In the genomic region with DNA sequence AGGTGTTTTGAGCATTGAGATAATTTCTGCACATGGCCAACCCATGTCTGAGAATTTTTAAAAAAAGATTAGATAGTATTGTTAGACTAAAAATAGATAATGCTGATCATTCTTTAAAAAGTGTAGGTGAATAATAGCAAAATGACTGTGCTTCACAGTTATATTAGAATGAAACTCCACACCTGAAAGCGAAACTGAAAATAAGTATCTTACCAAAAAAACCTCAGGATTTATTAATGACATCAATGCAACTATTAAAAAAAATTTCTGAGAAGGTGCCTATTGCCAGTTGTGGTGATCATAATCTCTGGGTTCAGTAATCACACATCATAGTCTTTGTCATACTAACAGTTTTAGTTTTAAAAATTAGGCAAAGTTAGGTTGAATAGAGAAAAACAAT, we compare ENCODE assay signal across 11 cellular contexts. TPM values are rescaled to one million over a fixed set of nuclear protein-coding genes. Genes with fewer than 3 reads are reported as not detected.
DNase-seq lines count a peak whose midpoint lies in the region; ATAC-seq and TF ChIP-seq lines count a peak whose summit lies in the region.
"Had no signal": no experiment of that assay in that cellular context is flagged by ENCODE, and none has a peak within 500 bp of the region (broad histone marks: within the 10 kb centered on the region; RNA-seq: fewer than 3 reads in every experiment).

No MANE protein-coding gene starts in this region.

- peaks cover 3% of the 10 kb centered on the region for H3K4me1 Mint-ChIP-seq in activated CD4-positive, alpha-beta T cell treated with anti-CD3 and anti-CD28 coated beads, Interleukin-2, amount 10 ng/mL, durations not matched to agents 7 days and 5 days

- no peak overlapping the region for H3K27ac Mint-ChIP-seq in activated CD4-positive, alpha-beta T cell treated with anti-CD3 and anti-CD28 coated beads, Interleukin-2, amount 10 ng/mL, durations not matched to agents 7 days and 5 days

- POLR2A ChIA-PET in activated CD4-positive, alpha-beta T cell treated with anti-CD3 and anti-CD28 coated beads, Interleukin-2, amount 10 ng/mL, durations not matched to agents 7 days and 5 days (lab: Charles Lee) = no interaction called here

- DNase-seq in foreskin keratinocyte (no peak), left lobe of liver (ENCODE audit: low spot score) (no peak), iPS-NIHi7 (ENCODE audit: extremely low spot score) (no peak)
- DNase-seq in activated CD4-positive, alpha-beta T cell treated with anti-CD3 and anti-CD28 coated beads, Interleukin-2, amount 10 ng/mL, durations not matched to agents 7 days and 5 days = no peak
- DNase-seq: activated T-cell treated with anti-CD3 and anti-CD28 coated beads, Interleukin-2, amount 50 U/mL, for 4 hours; foreskin melanocyte; MV-4-11; sigmoid colon had no signal

- CTCF ChIA-PET in activated CD4-positive, alpha-beta T cell treated with anti-CD3 and anti-CD28 coated beads, Interleukin-2, amount 10 ng/mL, durations not matched to agents 7 days and 5 days (lab: Charles Lee) = interaction anchor here (1.0 kb wide), 1 partner anchor 17 kb away, joined by 3 read pairs; no protein-coding TSS in a partner anchor

- no peaks in the 10 kb centered on the region for H3K9me3 Mint-ChIP-seq in activated CD4-positive, alpha-beta T cell treated with anti-CD3 and anti-CD28 coated beads, Interleukin-2, amount 10 ng/mL, durations not matched to agents 7 days and 5 days
- H3K9me3 Mint-ChIP-seq: activated T-cell treated with anti-CD3 and anti-CD28 coated beads, Interleukin-2, amount 50 U/mL, for 4 hours had no signal

- H3K27me3 ChIP-seq in foreskin keratinocyte = no peaks in the 10 kb centered on the region
- H3K27me3 ChIP-seq: sigmoid colon had no signal

- peaks cover 14% of the 10 kb centered on the region for H3K4me1 ChIP-seq in foreskin keratinocyte

- no peaks in the 10 kb centered on the region for H3K36me3 Mint-ChIP-seq in activated CD4-positive, alpha-beta T cell treated with anti-CD3 and anti-CD28 coated beads, Interleukin-2, amount 10 ng/mL, durations not matched to agents 7 days and 5 days (ENCODE audit: low read depth)

- H3K4me3 Mint-ChIP-seq in activated CD4-positive, alpha-beta T cell treated with anti-CD3 and anti-CD28 coated beads, Interleukin-2, amount 10 ng/mL, durations not matched to agents 7 days and 5 days = no peak overlapping the region
- H3K4me3 Mint-ChIP-seq: activated T-cell treated with anti-CD3 and anti-CD28 coated beads, Interleukin-2, amount 50 U/mL, for 4 hours had no signal

- peak; percentile 85 for ATAC-seq in GM18909 (IDR thresholded peaks at IDR 0.05; ENCODE audit: poor library complexity, unreplicated experiment)
- peak; percentile 71 for ATAC-seq in GM21529 (IDR thresholded peaks at IDR 0.05; ENCODE audit: unreplicated experiment)
- peak; percentile 92 for ATAC-seq in HG03135 (IDR thresholded peaks at IDR 0.05; ENCODE audit: unreplicated experiment)
- no peak for ATAC-seq in foreskin keratinocyte
- ATAC-seq in left lobe of liver = no peak

- TF ChIP-seq CTCF in foreskin keratinocyte (conservative IDR thresholded peaks at IDR 0.05) = no peak

- H3K27me3 Mint-ChIP-seq in activated CD4-positive, alpha-beta T cell treated with anti-CD3 and anti-CD28 coated beads, Interleukin-2, amount 10 ng/mL, durations not matched to agents 7 days and 5 days = no peaks in the 10 kb centered on the region

- H3K27ac ChIP-seq in foreskin keratinocyte = peak overlapping the region; percentile 56
- H3K27ac ChIP-seq: sigmoid colon had no signal

RNA-seq across cellular contexts. Expression of a gene that starts 36.5 kb away (rescaled TPM):
- total RNA-seq in foreskin keratinocyte (11.4 and 16.1 TPM in 2 replicates), left lobe of liver (0.63 TPM)
- polyA plus RNA-seq in foreskin keratinocyte = 4.7 and 7.2 TPM in 2 replicates
- not detected for total RNA-seq in activated CD4-positive, alpha-beta T cell treated with anti-CD3 and anti-CD28 coated beads, Interleukin-2, amount 10 ng/mL, durations not matched to agents 7 days and 5 days

Comparison
In these comparisons a context has a peak if more than half of its experiments do, and no peak if none do; other contexts are left out.
1. ATAC-seq: peak in GM18909 (single experiment), GM21529 (single experiment) and HG03135 (single experiment); none in foreskin keratinocyte (single experiment) and left lobe of liver (single experiment).